In genomic region chr5:98309785-98310566, GRCh38 we compare ENCODE assay signal across 9 cellular contexts.
A peak's percentile ranks its signal among the peaks of the same experiment; 100 is the strongest.
DNase-seq lines count a peak whose midpoint lies in the region; ATAC-seq, FAIRE-seq and TF ChIP-seq lines count a peak whose summit lies in the region.
"Had no signal": no experiment of that assay in that cellular context is flagged by ENCODE, and none has a peak within 500 bp of the region (broad histone marks: within the 10 kb centered on the region; RNA-seq: fewer than 3 reads in every experiment).

No MANE protein-coding gene starts in this region.

- H3K27me3 ChIP-seq in right atrium auricular region (no peaks in the 10 kb centered on the region), HepG2 (ENCODE audit: control insufficient read depth in 1 of 2, insufficient read depth in 2 of 2, low read length in 2 of 2) (no peaks in the 10 kb centered on the region)

- H3K36me3 ChIP-seq in right atrium auricular region, result no peaks in the 10 kb centered on the region
- no peaks in the 10 kb centered on the region for H3K36me3 ChIP-seq in HepG2 (replicated peaks in 1 of 2; ENCODE audit: control insufficient read depth in 1 of 2, insufficient read depth in 2 of 2, low read length in 2 of 2)

- in situ Hi-C loops in astrocyte of the cerebellum (cut with HindIII; ENCODE audit: low sequenced_read_pairs) (no loop called here), HepG2 (cut with HindIII; ENCODE audit: extremely low pct_ligation_motif_present, low pct_unique_long_range_greater_than_20kb) (no loop called here)

- TF ChIP-seq CTCF in right atrium auricular region (IDR thresholded peaks at IDR 0.05) (no peak), NB4 (IDR thresholded peaks at IDR 0.05; ENCODE audit: low read depth, low read length) (no peak), astrocyte of the cerebellum (IDR thresholded peaks at IDR 0.05; ENCODE audit: low read depth, low read length, missing control alignments) (no peak), HepG2 (CRISPR knock-in tag; IDR thresholded peaks at IDR 0.05) (no peak)

- TF ChIP-seq EP300 in HepG2 (IDR thresholded peaks at IDR 0.05; ENCODE audit: low read depth in 2 of 2, low read length in 2 of 2) (no peak), HepG2 (CRISPR knock-in tag; IDR thresholded peaks at IDR 0.05; ENCODE audit: borderline replicate concordance) (no peak)

- H3K4me1 ChIP-seq in right atrium auricular region (no peaks in the 10 kb centered on the region), HepG2 (ENCODE audit: insufficient read depth, low read length) (no peaks in the 10 kb centered on the region)

- POLR2A ChIA-PET in HepG2 (lab: Yijun Ruan, JAX), result no interaction called here

- CTCF ChIA-PET in HepG2 (lab: Yijun Ruan, JAX; ENCODE audit: low intra/inter-chr PET ratio, low total read pairs), result no interaction called here

- DNase-seq in Right ventricle myocardium inferior (ENCODE audit: missing footprints) (no peak), right atrium auricular region (ENCODE audit: low spot score) (no peak), NB4 (ENCODE audit: low read depth) (peak; percentile 70), astrocyte of the cerebellum (ENCODE audit: low read depth) (peak; percentile 72), HepG2 (ENCODE audit: low spot score) (peak; percentile 13), COLO668 (lab: John Stamatoyannopoulos, UW; ENCODE audit: unreplicated experiment) (no peak), NCI-H526 treated with DMSO at 0.1 percent for 48 hours (lab: John Stamatoyannopoulos, UW) (no peak)

- no peak overlapping the region for H3K4me2 ChIP-seq in HepG2 (ENCODE audit: low read depth, low read length)

- peak; percentile 37 for ATAC-seq in Right ventricle myocardium inferior
- ATAC-seq in HG02571 (IDR thresholded peaks at IDR 0.05; ENCODE audit: unreplicated experiment), result peak; percentile 62
- ATAC-seq in HepG2, result peak; percentile 68

- H4K20me1 ChIP-seq in HepG2 (ENCODE audit: insufficient read depth, low read length), result no peaks in the 10 kb centered on the region

- 5% methylated on average over 7 of the region's 7 CpGs for WGBS in HepG2 (ENCODE audit: low lambda C conversion rate)

- TF ChIP-seq POLR2A in NB4 (IDR thresholded peaks at IDR 0.05; ENCODE audit: extremely low read depth, insufficient read length) (no peak), HepG2 (IDR thresholded peaks at IDR 0.05; ENCODE audit: insufficient read depth in 1 of 2, low read depth in 2 of 2, low read length in 2 of 2) (no peak)

- H3K9me3 ChIP-seq in right atrium auricular region (no peaks in the 10 kb centered on the region), HepG2 (ENCODE audit: low read length) (no peaks in the 10 kb centered on the region)

- no TSS peak for BruUV-seq in HepG2 (replicated peaks; lab: Mats Ljungman, UMichigan)

- no peak overlapping the region for H3K4me3 ChIP-seq in right atrium auricular region
- no peak overlapping the region for H3K4me3 ChIP-seq in NB4 (ENCODE audit: low read depth, low read length)
- H3K4me3 ChIP-seq in astrocyte of the cerebellum (ENCODE audit: low read depth, low read length), result peak overlapping the region; percentile 17
- H3K4me3 ChIP-seq in HepG2 (replicated peaks in 1 of 3; ENCODE audit: insufficient read depth in 1 of 3, low read depth in 2 of 3, low read length in 3 of 3), result no peak overlapping the region

- TF ChIP-seq RAD21 in HepG2 (CRISPR knock-in tag; IDR thresholded peaks at IDR 0.05), result no peak

- H3K79me2 ChIP-seq in HepG2 (ENCODE audit: insufficient read depth, low read length), result no peaks in the 10 kb centered on the region

- peak overlapping the region in 1 of 2 donors; percentile 60 for H3K27ac ChIP-seq in right atrium auricular region
- H3K27ac ChIP-seq in HepG2 (ENCODE audit: extremely low read length, insufficient read depth, low read length), result no peak overlapping the region

- no peak for FAIRE-seq in HepG2 (lab: Jason Lieb, UNC)
- FAIRE-seq: endometrium had no signal

- H2AFZ ChIP-seq in HepG2 (ENCODE audit: low read length), result no peak overlapping the region

- no peak overlapping the region for H3K9ac ChIP-seq in HepG2 (ENCODE audit: insufficient read depth, low read depth, low read length)

- intact Hi-C loops in Right ventricle myocardium inferior (cut with DNase I), result no loop called here
- intact Hi-C loops in HepG2 (cut with micrococcal nuclease; ENCODE audit: unreplicated experiment), result no loop called here

TF ChIP-seq in HepG2, 621 proteins besides CTCF, POLR2A, EP300 and RAD21:
- TF ChIP-seq MEIS1 (CRISPR knock-in tag; IDR thresholded peaks at IDR 0.05; ENCODE audit: borderline replicate concordance), result no peak
- TF ChIP-seq HOXA7 (CRISPR knock-in tag; IDR thresholded peaks at IDR 0.05), result no peak
- TF ChIP-seq SAFB2 (CRISPR knock-in tag; IDR thresholded peaks at IDR 0.05; ENCODE audit: borderline replicate concordance, low read depth), result no peak
- peak; percentile 24; the same call in 1 of the 2 replicates for TF ChIP-seq NFE2L2 (IDR thresholded peaks at IDR 0.05; ENCODE audit: low read length)
- no peak for TF ChIP-seq FOSL1 (CRISPR knock-in tag; IDR thresholded peaks at IDR 0.05; ENCODE audit: borderline replicate concordance)
- TF ChIP-seq ELF3 (CRISPR knock-in tag; IDR thresholded peaks at IDR 0.05), result no peak
- TF ChIP-seq HIC2 (CRISPR knock-in tag; IDR thresholded peaks at IDR 0.05; ENCODE audit: low read depth), result no peak
TF ChIP-seq in HepG2: peak in this region for 1.

Comparison
In these comparisons a context has a peak if more than half of its experiments do, and no peak if none do; other contexts are left out.
1. DNase-seq: peak in NB4 (single experiment), astrocyte of the cerebellum (single experiment) and HepG2 (single experiment); none in Right ventricle myocardium inferior (single experiment), right atrium auricular region (single experiment), COLO668 (single experiment) and NCI-H526 treated with DMSO at 0.1 percent for 48 hours (single experiment).
2. Peak in every context shown above with its lines, with median percentiles within 50 percentile points of each other: ATAC-seq.